Comparison of ENCODE assay signal across 1 cellular context in the genomic region with DNA sequence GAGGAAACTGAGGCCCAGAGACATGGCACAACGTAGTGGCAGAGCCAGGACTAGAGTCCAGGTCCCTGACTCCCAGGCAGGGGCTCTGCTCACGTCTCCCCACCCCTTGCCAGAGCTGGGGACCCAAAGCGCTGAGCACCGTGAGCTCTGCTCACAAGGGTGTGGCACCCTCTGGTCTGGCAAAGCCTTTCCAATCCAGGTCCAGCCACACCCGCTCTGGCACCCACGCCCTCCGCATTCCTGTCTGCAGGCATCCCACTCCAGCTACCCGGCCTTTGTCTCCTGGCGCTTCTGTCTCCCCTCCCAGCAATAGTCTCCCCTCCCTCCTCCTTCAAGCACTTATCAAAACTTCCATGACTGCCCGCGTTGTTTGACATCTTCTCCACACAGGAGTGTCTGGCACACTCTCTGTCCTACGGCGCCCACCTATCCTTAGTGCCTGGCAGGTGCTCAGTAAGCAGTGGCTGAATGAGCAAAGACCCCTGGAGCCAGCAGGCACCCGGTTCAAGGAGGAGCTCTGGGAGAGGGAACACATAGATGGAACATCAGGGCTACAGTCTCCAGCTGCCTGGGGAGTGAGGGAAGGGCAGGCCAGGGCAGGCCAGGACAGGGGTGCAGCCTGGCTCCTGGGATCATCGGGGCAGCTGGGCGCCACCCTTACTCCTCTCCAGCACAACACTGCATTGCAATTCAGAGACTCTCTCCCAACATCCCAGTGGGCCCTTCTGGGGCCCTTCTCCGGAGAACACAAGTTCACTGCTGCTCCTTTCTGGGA.
TF ChIP-seq lines count a peak whose summit lies in the region.

No MANE protein-coding gene starts in this region.

TF ChIP-seq in GM23338, 12 proteins besides CTCF, POLR2A, EP300 and RAD21:
- TF ChIP-seq STAT1 (IDR thresholded peaks at IDR 0.05; ENCODE audit: unreplicated experiment) (no peak), JUNB (IDR thresholded peaks at IDR 0.05; ENCODE audit: unreplicated experiment) (no peak), POLR2AphosphoS5 (IDR thresholded peaks at IDR 0.05; ENCODE audit: low read depth) (no peak), EZH2 (IDR thresholded peaks at IDR 0.05; ENCODE audit: low read depth, unreplicated experiment) (no peak)
